In genomic region chr1:1573843-1574720, GRCh38 we compare ENCODE assay signal across 8 cellular contexts. TPM values are rescaled to one million over a fixed set of nuclear protein-coding genes. Genes with fewer than 3 reads are reported as not detected.
DNase-seq lines count a peak whose midpoint lies in the region; ATAC-seq and TF ChIP-seq lines count a peak whose summit lies in the region.

No MANE protein-coding gene starts in this region.

- H3K9me3 ChIP-seq in BE2C: no peaks in the 10 kb centered on the region
- no peaks in the 10 kb centered on the region for H3K9me3 ChIP-seq in endocrine pancreas (ENCODE audit: control insufficient read depth, low read length)

- peak; percentile 69 for DNase-seq in BE2C
- DNase-seq in NCI-H2227 treated with DMSO at 0.1 percent for 48 hours (lab: John Stamatoyannopoulos, UW): peak; percentile 71
- peak; percentile 67 for DNase-seq in activated CD4-positive, alpha-beta T cell treated with anti-CD3 and anti-CD28 coated beads, Interleukin-2, amount 50 U/mL, for 48 hours
- peak; percentile 83 for DNase-seq in midbrain (lab: John Stamatoyannopoulos, UW)
- peak; percentile 34 to 67 for DNase-seq in stimulated activated CD8-positive, alpha-beta memory T cell treated with anti-CD3 and anti-CD28 coated beads, Interleukin-7, amount 100 ng/mL, for 4 hours (ENCODE audit: low read depth in 2 of 2)

- H3K4me1 ChIP-seq in BE2C (peaks cover 5% of the 10 kb centered on the region; the same call in 1 of the 2 replicates), endocrine pancreas (ENCODE audit: control insufficient read depth, insufficient read depth, low read length) (no peaks in the 10 kb centered on the region)

- H3K9ac ChIP-seq in endocrine pancreas (ENCODE audit: control insufficient read depth, insufficient read depth, low read length): peak overlapping the region; percentile 98

- ATAC-seq in GM18868 (IDR thresholded peaks at IDR 0.05; ENCODE audit: unreplicated experiment): peak; percentile 67
- ATAC-seq in HG03097 (IDR thresholded peaks at IDR 0.05; ENCODE audit: low FRiP score, unreplicated experiment): peak; percentile 68

- H3K36me3 ChIP-seq in BE2C (peaks cover 19% of the 10 kb centered on the region), endocrine pancreas (ENCODE audit: control insufficient read depth, insufficient read depth, low read length) (no peaks in the 10 kb centered on the region)

- H3K27me3 ChIP-seq in BE2C (peaks cover 7% of the 10 kb centered on the region), endocrine pancreas (ENCODE audit: control insufficient read depth, insufficient read depth, low read length) (no peaks in the 10 kb centered on the region)

- H3K4me3 ChIP-seq in BE2C (ENCODE audit: low read depth, low read length): peak overlapping the region; percentile 99
- H3K4me3 ChIP-seq in endocrine pancreas (ENCODE audit: control insufficient read depth, insufficient read depth, low read length): peak overlapping the region; percentile 91

- peak; percentile 57 for TF ChIP-seq CTCF in BE2C (IDR thresholded peaks at IDR 0.05; ENCODE audit: low read depth, low read length)

RNA-seq across cellular contexts. Expression of gene SSU72, which starts 0.6 kb away (rescaled TPM):
- 249 TPM for polyA plus RNA-seq in BE2C (2012; ENCODE audit: insufficient read depth, insufficient read length, low read depth)

RNA-seq across cellular contexts. Expression of gene FNDC10, which starts 25.9 kb away (rescaled TPM):
- polyA plus RNA-seq in BE2C (2012; ENCODE audit: insufficient read depth, insufficient read length, low read depth): 31.5 TPM

RNA-seq across cellular contexts. Expression of gene TMEM240, which starts 33.7 kb away (rescaled TPM):
- 6.4 TPM for polyA plus RNA-seq in BE2C (2012; ENCODE audit: insufficient read depth, insufficient read length, low read depth)

RNA-seq across cellular contexts. Expression of gene MIB2, which starts 41.2 kb away (rescaled TPM):
- polyA plus RNA-seq in BE2C (2012; ENCODE audit: insufficient read depth, insufficient read length, low read depth): 41.5 TPM

RNA-seq across cellular contexts. Expression of gene MMP23B, which starts 57.9 kb away (rescaled TPM):
- 0.66 TPM for polyA plus RNA-seq in BE2C (2012; ENCODE audit: insufficient read depth, insufficient read length, low read depth)

Comparison
In these comparisons a context has a peak if more than half of its experiments do, and no peak if none do; other contexts are left out.
1. Peak in every context shown above with its lines: DNase-seq, ATAC-seq and H3K4me3 ChIP-seq.